32 cellular contexts compared by ENCODE assay signal in genomic region chr2:53725662-53726061, GRCh38.
"Had no signal": no experiment of that assay in that cellular context is flagged by ENCODE, and none has a peak within 500 bp of the region (broad histone marks: within the 10 kb centered on the region; RNA-seq: fewer than 3 reads in every experiment).

No MANE protein-coding gene starts in this region.

- H3K4me1 ChIP-seq: adrenal gland, breast epithelium, esophagus muscularis mucosa, foreskin keratinocyte, gastrocnemius medialis, heart right ventricle had no signal

- H3K27ac ChIP-seq: adrenal gland, breast epithelium, cardiac muscle cell, coronary artery, dorsolateral prefrontal cortex, esophagus muscularis mucosa, foreskin keratinocyte, gastrocnemius medialis, heart right ventricle had no signal

- DNase-seq: activated CD4-positive, alpha-beta memory T cell treated with anti-CD3 and anti-CD28 coated beads for 36 hours; activated CD4-positive, alpha-beta T cell treated with anti-CD3 and anti-CD28 coated beads for 36 hours; activated CD4-positive, alpha-beta T cell treated with anti-CD3 and anti-CD28 coated beads, Interleukin-2, amount 10 ng/mL, durations not matched to agents 24 days and 14 days; activated CD4-positive, CD25-positive, alpha-beta regulatory T cell; activated CD4-positive, CD25-positive, alpha-beta regulatory T cell treated with anti-CD3 and anti-CD28 coated beads, Interleukin-2, amount 50 U/mL, for 72 hours; activated CD8-positive, alpha-beta memory T cell treated with anti-CD3 and anti-CD28 coated beads, Interleukin-2, amount 10 ng/mL, durations not matched to agents 7 days and 5 days; activated CD8-positive, alpha-beta memory T cell treated with anti-CD3 and anti-CD28 coated beads, Interleukin-2, amount 50 U/mL, for 4 hours; activated CD8-positive, alpha-beta T cell treated with anti-CD3 and anti-CD28 coated beads, Interleukin-2, amount 10 ng/mL, durations not matched to agents 7 days and 5 days; activated effector memory CD4-positive, alpha-beta T cell treated with anti-CD3 and anti-CD28 coated beads, Interleukin-2, amount 50 U/mL, for 16 hours; activated naive CD4-positive, alpha-beta T cell treated with anti-CD3 and anti-CD28 coated beads for 36 hours; activated naive CD8-positive, alpha-beta T cell treated with anti-CD3 and anti-CD28 coated beads for 36 hours; activated naive CD8-positive, alpha-beta T cell treated with anti-CD3 and anti-CD28 coated beads, Interleukin-2, amount 50 U/mL, for 24 hours; activated T-cell treated with anti-CD3 and anti-CD28 coated beads, Interleukin-2, amount 50 U/mL, for 1 hour; activated T-cell treated with anti-CD3 and anti-CD28 coated beads, Interleukin-2, amount 50 U/mL, for 48 hours; adrenal gland; amygdala; aorta; central memory CD4-positive, alpha-beta T cell; cerebellar nuclear complex; dorsolateral prefrontal cortex; effector memory CD4-positive, alpha-beta T cell; erythroblast; foreskin keratinocyte; gastrocnemius medialis; heart right ventricle; T-helper 1 cell; T-helper 17 cell; T1000 had no signal

- H3K27me3 ChIP-seq: adrenal gland, breast epithelium, cardiac muscle cell, dorsolateral prefrontal cortex, esophagus muscularis mucosa, foreskin keratinocyte, gastrocnemius medialis, heart right ventricle had no signal

- H3K36me3 ChIP-seq: adrenal gland, breast epithelium, gastrocnemius medialis had no signal

- ATAC-seq: activated CD4-positive, alpha-beta T cell treated with anti-CD3 and anti-CD28 coated beads for 36 hours; activated CD8-positive, alpha-beta memory T cell treated with anti-CD3 and anti-CD28 coated beads, Interleukin-2, amount 10 ng/mL, durations not matched to agents 7 days and 5 days; activated CD8-positive, alpha-beta T cell treated with anti-CD3 and anti-CD28 coated beads, Interleukin-2, amount 10 ng/mL, durations not matched to agents 7 days and 5 days; activated naive CD8-positive, alpha-beta T cell treated with anti-CD3 and anti-CD28 coated beads, Interleukin-2, amount 50 U/mL, for 24 hours; foreskin keratinocyte; gastrocnemius medialis; heart right ventricle; T-helper 17 cell had no signal

- H3K9me3 ChIP-seq: breast epithelium, esophagus muscularis mucosa, gastrocnemius medialis had no signal

- H3K4me3 ChIP-seq: adrenal gland, breast epithelium, cardiac muscle cell, coronary artery, dorsolateral prefrontal cortex, esophagus muscularis mucosa, gastrocnemius medialis, heart right ventricle had no signal
